In genomic region chr2:27891820-27892105, GRCh38 we compare ENCODE assay signal across 8 cellular contexts. TPM values are rescaled to one million over a fixed set of nuclear protein-coding genes. Genes with fewer than 3 reads are reported as not detected.
DNase-seq lines count a peak whose midpoint lies in the region; TF ChIP-seq lines count a peak whose summit lies in the region.

No MANE protein-coding gene starts in this region.

- H3K4me1 Mint-ChIP-seq in activated T-cell treated with anti-CD3 and anti-CD28 coated beads, Interleukin-2, amount 50 U/mL, for 24 hours (ENCODE audit: low read depth), result peaks cover 83% of the 10 kb centered on the region
- peaks cover 75% of the 10 kb centered on the region for H3K4me1 Mint-ChIP-seq in activated CD4-positive, alpha-beta memory T cell treated with anti-CD3 and anti-CD28 coated beads for 36 hours (ENCODE audit: low read depth)
- H3K4me1 Mint-ChIP-seq in immature natural killer cell, result peaks cover 30 to 49% of the 10 kb centered on the region in 2 donors

- peaks cover 0 to 25% (median 9%) of the 10 kb centered on the region in 4 donors for H3K36me3 ChIP-seq in stomach

- TF ChIP-seq EP300 in stomach (IDR thresholded peaks at IDR 0.05), result no peak

- intact Hi-C loops in activated CD4-positive, alpha-beta memory T cell treated with anti-CD3 and anti-CD28 coated beads for 36 hours (cut with micrococcal nuclease), result loop anchor here (1.0 to 5.0 kb wide), 9 partner anchors 11 to 557 kb away; partner anchors contain the start of gene MRPL33
- intact Hi-C loops in stomach (cut with DNase I; ENCODE audit: low total_unique reads), result no loop called here
- intact Hi-C loops in dorsolateral prefrontal cortex (cut with DNase I), result loop anchor here (5.0 to 10.0 kb wide), 4 partner anchors 63 to 501 kb away; partner anchors contain the start of genes FOSL2 (in 1 of the 2) and MRPL33 (in 1 of the 2)

- no peak for TF ChIP-seq CTCF in stomach (IDR thresholded peaks at IDR 0.05)
- no peak for TF ChIP-seq CTCF in dorsolateral prefrontal cortex (IDR thresholded peaks at IDR 0.05 in 54 of 56, conservative IDR thresholded peaks at IDR 0.05 in 2 of 56; ENCODE audit: low read depth in 1 of 56, partially characterized antibody in 56 of 56)
- TF ChIP-seq CTCF in GM13977 (IDR thresholded peaks at IDR 0.05; ENCODE audit: extremely low read depth, insufficient read depth, missing control alignments), result no peak

- CTCF ChIA-PET in activated CD4-positive, alpha-beta memory T cell treated with anti-CD3 and anti-CD28 coated beads for 36 hours (lab: Charles Lee), result no interaction called here

- H3K36me3 Mint-ChIP-seq in activated T-cell treated with anti-CD3 and anti-CD28 coated beads, Interleukin-2, amount 50 U/mL, for 24 hours (ENCODE audit: low read depth), result peaks cover 57% of the 10 kb centered on the region
- peaks cover 43% of the 10 kb centered on the region for H3K36me3 Mint-ChIP-seq in activated CD4-positive, alpha-beta memory T cell treated with anti-CD3 and anti-CD28 coated beads for 36 hours
- H3K36me3 Mint-ChIP-seq in immature natural killer cell, result peaks cover 0 to 11% (median 2%) of the 10 kb centered on the region in 3 donors

- TF ChIP-seq POLR2A in stomach (IDR thresholded peaks at IDR 0.05), result no peak

- 51 to 61% (median 55%) methylated on average over 3 of the region's 3 CpGs for WGBS in stomach, 5 donors

- POLR2A ChIA-PET in activated CD4-positive, alpha-beta memory T cell treated with anti-CD3 and anti-CD28 coated beads for 36 hours (lab: Charles Lee), result interaction anchor here (1.4 to 5.2 kb wide), 3 partner anchors 10 to 558 kb away, joined by 4 to 20 read pairs (median 4); no protein-coding TSS in a partner anchor

- no peak for DNase-seq in activated T-cell treated with anti-CD3 and anti-CD28 coated beads, Interleukin-2, amount 50 U/mL, for 24 hours
- DNase-seq in activated T-cell treated with anti-CD3 and anti-CD28 coated beads for 4 hours, result no peak
- no peak for DNase-seq in activated CD4-positive, alpha-beta memory T cell treated with anti-CD3 and anti-CD28 coated beads for 36 hours
- DNase-seq in immature natural killer cell, result peak in 1 of 3 donors; percentile 7
- DNase-seq in stomach, result no peak
- no peak for DNase-seq in dorsolateral prefrontal cortex
- no peak for DNase-seq in activated CD8-positive, alpha-beta memory T cell treated with anti-CD3 and anti-CD28 coated beads for 24 hours
- no peak for DNase-seq in GM13977 (ENCODE audit: low spot score)

- H3K9me3 Mint-ChIP-seq in activated T-cell treated with anti-CD3 and anti-CD28 coated beads, Interleukin-2, amount 50 U/mL, for 24 hours, result peaks cover 3% of the 10 kb centered on the region
- peaks cover 2% of the 10 kb centered on the region for H3K9me3 Mint-ChIP-seq in activated CD4-positive, alpha-beta memory T cell treated with anti-CD3 and anti-CD28 coated beads for 36 hours
- H3K9me3 Mint-ChIP-seq in immature natural killer cell, result peaks cover 0 to 6% (median 0%) of the 10 kb centered on the region in 6 donors

- peak overlapping the region; percentile 100 for H3K27ac Mint-ChIP-seq in activated T-cell treated with anti-CD3 and anti-CD28 coated beads, Interleukin-2, amount 50 U/mL, for 24 hours
- peak overlapping the region; percentile 100 for H3K27ac Mint-ChIP-seq in activated CD4-positive, alpha-beta memory T cell treated with anti-CD3 and anti-CD28 coated beads for 36 hours
- peak overlapping the region; percentile 99 to 100 (median 100) for H3K27ac Mint-ChIP-seq in immature natural killer cell

- H3K9me3 ChIP-seq in stomach, result no peaks in the 10 kb centered on the region

- peak overlapping the region in 4 of 5 donors; percentile 92 to 99 (median 96) for H3K27ac ChIP-seq in stomach
- peak overlapping the region in 16 of 59 donors; percentile 36 to 99 (median 97) for H3K27ac ChIP-seq in dorsolateral prefrontal cortex

- H3K27me3 ChIP-seq in stomach, result no peaks in the 10 kb centered on the region
- no peaks in the 10 kb centered on the region for H3K27me3 ChIP-seq in dorsolateral prefrontal cortex

- H3K4me3 Mint-ChIP-seq in activated T-cell treated with anti-CD3 and anti-CD28 coated beads, Interleukin-2, amount 50 U/mL, for 24 hours, result peak overlapping the region; percentile 97
- H3K4me3 Mint-ChIP-seq in activated CD4-positive, alpha-beta memory T cell treated with anti-CD3 and anti-CD28 coated beads for 36 hours, result peak overlapping the region; percentile 98
- H3K4me3 Mint-ChIP-seq in immature natural killer cell, result peak overlapping the region; percentile 93 to 100 (median 99)

- no peaks in the 10 kb centered on the region for H3K27me3 Mint-ChIP-seq in activated T-cell treated with anti-CD3 and anti-CD28 coated beads, Interleukin-2, amount 50 U/mL, for 24 hours
- H3K27me3 Mint-ChIP-seq in activated CD4-positive, alpha-beta memory T cell treated with anti-CD3 and anti-CD28 coated beads for 36 hours, result peaks cover 3% of the 10 kb centered on the region
- peaks cover 16 to 22% (median 20%) of the 10 kb centered on the region in 3 donors for H3K27me3 Mint-ChIP-seq in immature natural killer cell (ENCODE audit: low read depth in 3 of 3)

- H3K4me1 ChIP-seq in stomach, result peaks cover 0 to 42% (median 24%) of the 10 kb centered on the region in 4 donors

- H3K4me3 ChIP-seq in stomach (peak overlapping the region in 1 of 4 donors; percentile 87), dorsolateral prefrontal cortex (peak overlapping the region in 18 of 59 donors; percentile 71 to 96 (median 88))

- in situ Hi-C loops in GM13977 (cut with MboI; ENCODE audit: low pct_unique_long_range_greater_than_20kb, low sequenced_read_pairs, unreplicated experiment), result no loop called here

RNA-seq across cellular contexts. Expression of gene BABAM2, which starts 1.2 kb away (rescaled TPM):
- 10 to 100 TPM; 72.3 to 76.6 TPM for total RNA-seq in activated CD4-positive, alpha-beta memory T cell treated with anti-CD3 and anti-CD28 coated beads for 36 hours
- polyA plus RNA-seq in immature natural killer cell (10 to 100 TPM; 52.4 to 89.2 (median 74.1) TPM), stomach (10 to 100 TPM; 16.0 to 24.3 (median 16.2) TPM)
- total RNA-seq in stomach (10 to 100 TPM; 14.2 to 41.4 (median 24.1) TPM), dorsolateral prefrontal cortex (10 to 100 TPM; 31.9 to 79.7 (median 53.8) TPM)

RNA-seq across cellular contexts. Expression of gene RBKS, which starts 1.6 kb away (rescaled TPM):
- total RNA-seq in activated CD4-positive, alpha-beta memory T cell treated with anti-CD3 and anti-CD28 coated beads for 36 hours, result 1 to 10 TPM; 9.2 to 9.7 TPM
- polyA plus RNA-seq in immature natural killer cell, result 1 to 10 TPM; 1.3 to 3.4 (median 2.9) TPM
- 1 to 10 TPM in 2 of 5 donors, not detected in 3; 2.7 to 2.9 TPM for total RNA-seq in stomach
- polyA plus RNA-seq in stomach, result 1 to 10 TPM in 2 of 3 donors, under 1 TPM in 1; 0.76 to 1.9 (median 1.4) TPM
- total RNA-seq in dorsolateral prefrontal cortex, result 10 to 100 TPM in 1 of 120 experiments, 1 to 10 TPM in 119; 2.1 to 10.6 (median 4.0) TPM
